22 cellular contexts compared by ENCODE assay signal in the genomic region with DNA sequence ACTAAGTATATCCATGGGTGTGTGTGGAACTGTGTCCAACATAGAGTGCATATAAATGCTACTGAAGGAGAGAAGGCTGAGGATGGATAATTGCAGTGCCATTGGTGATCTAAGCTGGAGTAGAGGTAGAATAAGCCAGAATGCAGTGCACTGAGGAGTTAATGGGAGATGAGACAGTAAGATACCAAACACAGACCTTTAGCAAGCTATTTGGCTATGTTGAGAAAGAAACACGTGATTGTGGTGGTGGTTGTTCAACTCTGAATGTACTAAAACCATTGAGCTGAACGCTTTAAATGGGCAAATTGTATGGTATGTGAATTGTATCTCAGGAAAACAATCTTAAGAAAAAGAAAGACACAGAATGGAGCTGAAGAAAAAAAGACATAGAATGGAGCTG. TPM values are rescaled to one million over a fixed set of nuclear protein-coding genes. Genes with fewer than 3 reads are reported as not detected.
DNase-seq lines count a peak whose midpoint lies in the region; FAIRE-seq lines count a peak whose summit lies in the region.
"Had no signal": no experiment of that assay in that cellular context is flagged by ENCODE, and none has a peak within 500 bp of the region (broad histone marks: within the 10 kb centered on the region; RNA-seq: fewer than 3 reads in every experiment).

No MANE protein-coding gene starts in this region.

- no peak for FAIRE-seq in frontal cortex (lab: Jason Lieb, UNC)
- FAIRE-seq: G401.6 had no signal

- no peak overlapping the region for H3K4me3 ChIP-seq in CD4-positive, alpha-beta memory T cell (ENCODE audit: low read length in 2 of 2)
- peak overlapping the region; percentile 15 for H3K4me3 ChIP-seq in CD8-positive, alpha-beta memory T cell (ENCODE audit: low read length)
- peak overlapping the region; percentile 2 for H3K4me3 ChIP-seq in effector memory CD4-positive, alpha-beta T cell (ENCODE audit: insufficient read depth, low read depth, low read length, poor library complexity, severe bottlenecking)
- no peak overlapping the region for H3K4me3 ChIP-seq in mucosa of rectum (ENCODE audit: low read length in 2 of 2)
- H3K4me3 ChIP-seq: SJSA1 had no signal

- H3K27me3 Mint-ChIP-seq in CD4-positive, alpha-beta memory T cell = no peaks in the 10 kb centered on the region
- peaks cover 0 to 1% of the 10 kb centered on the region in 2 donors for H3K27me3 Mint-ChIP-seq in CD8-positive, alpha-beta memory T cell

- peak in 1 of 5 donors; percentile 24 for DNase-seq in CD4-positive, alpha-beta memory T cell
- no peak for DNase-seq in CD8-positive, alpha-beta memory T cell
- DNase-seq in effector memory CD4-positive, alpha-beta T cell = no peak
- DNase-seq in frontal cortex (ENCODE audit: low spot score in 2 of 2) (no peak), DMS53 (lab: John Stamatoyannopoulos, UW) (no peak), NCI-H1105 (lab: John Stamatoyannopoulos, UW) (no peak), DMS 273 treated with DMSO at 0.1 percent for 48 hours (lab: John Stamatoyannopoulos, UW) (no peak)
- DNase-seq: BE2C, DMS153, NCI-H1105 treated with DMSO at 0.1 percent for 48 hours, NCI-H2029 treated with DMSO at 0.1 percent for 48 hours, NCI-H226, NCI-H510A treated with DMSO at 0.1 percent for 48 hours, NCI-H748 treated with DMSO at 0.1 percent for 48 hours had no signal

- H3K9ac ChIP-seq in mucosa of rectum (ENCODE audit: low read depth in 1 of 2, low read length in 2 of 2) = no peak overlapping the region
- H3K9ac ChIP-seq: KMS-11 had no signal

- H3K4me1 ChIP-seq in CD4-positive, alpha-beta memory T cell (ENCODE audit: insufficient read depth, low read length) = peaks cover 81% of the 10 kb centered on the region
- peaks cover 71% of the 10 kb centered on the region for H3K4me1 ChIP-seq in CD8-positive, alpha-beta memory T cell (ENCODE audit: insufficient read depth, low read length)
- peaks cover 63% of the 10 kb centered on the region for H3K4me1 ChIP-seq in effector memory CD4-positive, alpha-beta T cell (ENCODE audit: control insufficient read depth, insufficient read depth, low read length, poor library complexity, severe bottlenecking)
- peaks cover 30 to 33% of the 10 kb centered on the region in 2 donors for H3K4me1 ChIP-seq in mucosa of rectum (ENCODE audit: control insufficient read depth in 2 of 2, insufficient read depth in 2 of 2, low read length in 2 of 2)
- H3K4me1 ChIP-seq: BE2C, SJSA1 had no signal

- no peak overlapping the region for H3K27ac Mint-ChIP-seq in CD4-positive, alpha-beta memory T cell
- no peak overlapping the region for H3K27ac Mint-ChIP-seq in CD8-positive, alpha-beta memory T cell

- H3K36me3 ChIP-seq in CD4-positive, alpha-beta memory T cell (ENCODE audit: insufficient read depth, low read length) = peaks cover 15% of the 10 kb centered on the region
- H3K36me3 ChIP-seq in CD8-positive, alpha-beta memory T cell (ENCODE audit: insufficient read depth, low read length) = peaks cover 32% of the 10 kb centered on the region
- H3K36me3 ChIP-seq in effector memory CD4-positive, alpha-beta T cell (ENCODE audit: control insufficient read depth, insufficient read depth, low read length) = peaks cover 16% of the 10 kb centered on the region
- H3K36me3 ChIP-seq in mucosa of rectum (ENCODE audit: control insufficient read depth in 2 of 2, insufficient read depth in 2 of 2, low read length in 2 of 2) = no peaks in the 10 kb centered on the region
- H3K36me3 ChIP-seq: BE2C, SJSA1 had no signal

- CTCF ChIA-PET in CD4-positive, alpha-beta memory T cell (lab: Charles Lee; ENCODE audit: partially characterized antibody) = interaction anchor here (0.7 to 2.0 kb wide), 21 partner anchors 9 to 157 kb away, joined by 3 to 22 read pairs (median 5); a partner anchor contains a TSS
- CTCF ChIA-PET in CD8-positive, alpha-beta memory T cell (lab: Charles Lee) = interaction anchor here (0.7 to 2.0 kb wide), 18 partner anchors 10 to 152 kb away, joined by 3 to 19 read pairs (median 4); a partner anchor contains a TSS

- no peaks in the 10 kb centered on the region for H3K27me3 ChIP-seq in CD4-positive, alpha-beta memory T cell (ENCODE audit: insufficient read depth, low read length)
- no peaks in the 10 kb centered on the region for H3K27me3 ChIP-seq in CD8-positive, alpha-beta memory T cell (ENCODE audit: insufficient read depth, low read length, poor library complexity, severe bottlenecking)
- no peaks in the 10 kb centered on the region for H3K27me3 ChIP-seq in effector memory CD4-positive, alpha-beta T cell (replicated peaks; ENCODE audit: control insufficient read depth, insufficient read depth, low read length, poor library complexity, severe bottlenecking)
- no peaks in the 10 kb centered on the region for H3K27me3 ChIP-seq in mucosa of rectum (ENCODE audit: control insufficient read depth in 2 of 2, insufficient read depth in 2 of 2, low read length in 2 of 2)
- H3K27me3 ChIP-seq: SJSA1 had no signal

- POLR2A ChIA-PET in CD4-positive, alpha-beta memory T cell (lab: Charles Lee; ENCODE audit: partially characterized antibody) = interaction anchor here (0.6 to 5.6 kb wide), 20 partner anchors 13 to 233 kb away, joined by 3 to 83 read pairs (median 8); a partner anchor contains a TSS
- POLR2A ChIA-PET in CD8-positive, alpha-beta memory T cell (lab: Charles Lee) = interaction anchor here (0.5 to 2.0 kb wide), 14 partner anchors 15 to 207 kb away, joined by 3 to 9 read pairs (median 4); a partner anchor contains a TSS

- peaks cover 12 to 24% (median 18%) of the 10 kb centered on the region in 4 donors for H3K4me1 Mint-ChIP-seq in CD4-positive, alpha-beta memory T cell
- peaks cover 12 to 18% (median 12%) of the 10 kb centered on the region in 3 donors for H3K4me1 Mint-ChIP-seq in CD8-positive, alpha-beta memory T cell

- intact Hi-C loops in CD4-positive, alpha-beta memory T cell (cut with micrococcal nuclease) = loop anchor here (2.0 kb wide), 1 partner anchor 15 kb away; no protein-coding TSS in a partner anchor

- peaks cover 13 to 37% of the 10 kb centered on the region in 2 donors for H3K36me3 Mint-ChIP-seq in CD4-positive, alpha-beta memory T cell
- H3K36me3 Mint-ChIP-seq in CD8-positive, alpha-beta memory T cell = peaks cover 20 to 36% (median 26%) of the 10 kb centered on the region in 3 donors

- peak overlapping the region; percentile 32 for H3K27ac ChIP-seq in CD4-positive, alpha-beta memory T cell (ENCODE audit: low read depth, low read length)
- no peak overlapping the region for H3K27ac ChIP-seq in CD8-positive, alpha-beta memory T cell (ENCODE audit: low read depth, low read length)
- peak overlapping the region; percentile 50 for H3K27ac ChIP-seq in effector memory CD4-positive, alpha-beta T cell (ENCODE audit: insufficient read depth, low read length, poor library complexity, severe bottlenecking)
- peak overlapping the region; percentile 46 to 69 for H3K27ac ChIP-seq in mucosa of rectum (ENCODE audit: low read depth in 2 of 2, low read length in 2 of 2)
- H3K27ac ChIP-seq: KMS-11, SJSA1 had no signal

- H3K4me3 Mint-ChIP-seq in CD4-positive, alpha-beta memory T cell = no peak overlapping the region
- no peak overlapping the region for H3K4me3 Mint-ChIP-seq in CD8-positive, alpha-beta memory T cell

- no peaks in the 10 kb centered on the region for H3K9me3 Mint-ChIP-seq in CD4-positive, alpha-beta memory T cell
- H3K9me3 Mint-ChIP-seq in CD8-positive, alpha-beta memory T cell = no peaks in the 10 kb centered on the region

- no peaks in the 10 kb centered on the region for H3K9me3 ChIP-seq in CD4-positive, alpha-beta memory T cell (ENCODE audit: control insufficient read depth in 1 of 2, low read length in 2 of 2)
- no peaks in the 10 kb centered on the region for H3K9me3 ChIP-seq in CD8-positive, alpha-beta memory T cell (ENCODE audit: low read length)
- H3K9me3 ChIP-seq in effector memory CD4-positive, alpha-beta T cell (ENCODE audit: control insufficient read depth, low read length) = no peaks in the 10 kb centered on the region
- H3K9me3 ChIP-seq in mucosa of rectum (ENCODE audit: control insufficient read depth in 2 of 2, low read length in 2 of 2) = no peaks in the 10 kb centered on the region
- H3K9me3 ChIP-seq: BE2C, SJSA1 had no signal

RNA-seq across cellular contexts. Expression of a gene that starts 22.8 kb away (rescaled TPM):
- total RNA-seq in CD4-positive, alpha-beta memory T cell = 100 to 1,000 TPM; 115 to 116 TPM
- 100 to 1,000 TPM; 169 to 194 TPM for polyA plus RNA-seq in CD4-positive, alpha-beta memory T cell
- total RNA-seq in CD8-positive, alpha-beta memory T cell = 100 to 1,000 TPM; 363 to 387 TPM
- polyA plus RNA-seq in CD8-positive, alpha-beta memory T cell = 210 TPM
- total RNA-seq in frontal cortex = 0.82 TPM
- total RNA-seq: A673, Daoy, H4, HT1080, SJSA1 had no signal

RNA-seq across cellular contexts. Expression of a gene that starts 25.5 kb away (rescaled TPM):
- not detected for total RNA-seq in CD4-positive, alpha-beta memory T cell
- not detected for polyA plus RNA-seq in CD4-positive, alpha-beta memory T cell
- not detected for total RNA-seq in CD8-positive, alpha-beta memory T cell
- polyA plus RNA-seq in CD8-positive, alpha-beta memory T cell = not detected
- 4.9 TPM for total RNA-seq in frontal cortex
- total RNA-seq: A673, Daoy, H4, HT1080, SJSA1 had no signal

RNA-seq across cellular contexts. Expression of a gene that starts 49.3 kb away (rescaled TPM):
- not detected for total RNA-seq in CD4-positive, alpha-beta memory T cell
- not detected for polyA plus RNA-seq in CD4-positive, alpha-beta memory T cell
- under 1 TPM; 0.26 to 0.33 TPM for total RNA-seq in CD8-positive, alpha-beta memory T cell
- polyA plus RNA-seq in CD8-positive, alpha-beta memory T cell = not detected
- 5.7 TPM for total RNA-seq in frontal cortex
- total RNA-seq: HT1080, SJSA1 had no signal

RNA-seq across cellular contexts. Expression of a gene that starts 50.2 kb away (rescaled TPM):
- 10 to 100 TPM; 29.9 to 32.0 TPM for total RNA-seq in CD4-positive, alpha-beta memory T cell
- 10 to 100 TPM; 12.3 to 12.6 TPM for polyA plus RNA-seq in CD4-positive, alpha-beta memory T cell
- total RNA-seq in CD8-positive, alpha-beta memory T cell = 100 to 1,000 TPM; 113 to 119 TPM
- polyA plus RNA-seq in CD8-positive, alpha-beta memory T cell = 10.6 TPM
- total RNA-seq in frontal cortex = 2.4 TPM
- total RNA-seq: SJSA1 had no signal

Comparison
In these comparisons a context has a peak if more than half of its experiments do, and no peak if none do; other contexts are left out.
1. H3K4me3 ChIP-seq: peak in CD8-positive, alpha-beta memory T cell (single experiment) and effector memory CD4-positive, alpha-beta T cell (single experiment); none in CD4-positive, alpha-beta memory T cell (0 of 2) and mucosa of rectum (0 of 2).
2. RNA of a gene that starts 22.8 kb away (total RNA-seq): 363 to 387 TPM in CD8-positive, alpha-beta memory T cell and 115 to 116 TPM in CD4-positive, alpha-beta memory T cell; 0.82 TPM in frontal cortex (single experiment); every median in the first group is over 10 times any median in the second.